In the genomic region with DNA sequence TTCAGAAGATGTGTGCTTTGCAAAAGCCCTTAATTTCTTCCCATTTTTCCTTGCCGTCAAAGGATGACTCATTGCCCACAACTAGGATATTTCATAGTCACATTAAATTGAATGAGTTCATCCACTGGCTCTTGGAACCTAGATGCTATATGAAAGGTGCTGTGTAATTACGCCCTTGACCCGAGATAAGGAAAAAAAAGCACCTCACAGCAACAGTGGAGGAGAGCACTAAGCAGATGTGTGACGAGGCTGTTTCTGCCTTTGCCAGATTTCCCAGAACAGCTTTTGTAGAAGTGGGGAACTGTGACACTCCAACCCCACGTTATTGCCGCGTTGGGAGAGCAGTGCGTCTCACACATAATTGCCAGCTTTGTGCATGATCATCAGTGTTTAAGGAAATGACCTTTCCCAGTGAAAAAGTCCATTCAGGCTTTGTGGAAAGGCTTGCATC, we compare ENCODE assay signal across 19 cellular contexts. TPM values are rescaled to one million over a fixed set of nuclear protein-coding genes. Genes with fewer than 3 reads are reported as not detected.
DNase-seq lines count a peak whose midpoint lies in the region; ATAC-seq and TF ChIP-seq lines count a peak whose summit lies in the region.
"Had no signal": no experiment of that assay in that cellular context is flagged by ENCODE, and none has a peak within 500 bp of the region (broad histone marks: within the 10 kb centered on the region; RNA-seq: fewer than 3 reads in every experiment).

No MANE protein-coding gene starts in this region.

- no peak overlapping the region for H3K9ac ChIP-seq in IMR-90 (ENCODE audit: low read depth, low read length)

- H4K5ac ChIP-seq in IMR-90 (ENCODE audit: low read depth, low read length): no peak overlapping the region

- H3K56ac ChIP-seq in IMR-90 (ENCODE audit: extremely low read depth, insufficient read depth, low read length): no peak overlapping the region

- H3K4ac ChIP-seq in IMR-90 (ENCODE audit: low read depth, low read length): no peak overlapping the region

- H3K4me3 Mint-ChIP-seq in mesothelial cell of epicardium: no peak overlapping the region
- H3K4me3 Mint-ChIP-seq in effector memory CD8-positive, alpha-beta T cell: no peak overlapping the region
- H3K4me3 Mint-ChIP-seq: activated CD8-positive, alpha-beta memory T cell treated with anti-CD3 and anti-CD28 coated beads, Interleukin-2, amount 10 ng/mL, durations not matched to agents 7 days and 5 days; brain had no signal

- peaks cover 6% of the 10 kb centered on the region for H3K27me3 ChIP-seq in IMR-90 (ENCODE audit: control insufficient read depth, insufficient read depth, low read length)

- H3K9me3 ChIP-seq in IMR-90 (ENCODE audit: control insufficient read depth, insufficient read depth, low read length): no peaks in the 10 kb centered on the region

- no peak overlapping the region for H3K14ac ChIP-seq in IMR-90 (replicated peaks; ENCODE audit: low read depth, low read length)

- peaks cover under 1% of the 10 kb centered on the region for H3K9me3 Mint-ChIP-seq in mesothelial cell of epicardium
- no peaks in the 10 kb centered on the region for H3K9me3 Mint-ChIP-seq in effector memory CD8-positive, alpha-beta T cell
- H3K9me3 Mint-ChIP-seq: brain had no signal

- dilution Hi-C loops in IMR-90 (cut with HindIII; ENCODE audit: low sequenced_read_pairs, unreplicated experiment): no loop called here

- no peak overlapping the region for H2AFZ ChIP-seq in IMR-90 (replicated peaks; ENCODE audit: low read length, poor library complexity)

- H3K36me3 Mint-ChIP-seq in mesothelial cell of epicardium: peaks cover 41% of the 10 kb centered on the region
- no peaks in the 10 kb centered on the region for H3K36me3 Mint-ChIP-seq in effector memory CD8-positive, alpha-beta T cell (ENCODE audit: insufficient read depth)
- H3K36me3 Mint-ChIP-seq: activated CD8-positive, alpha-beta memory T cell treated with anti-CD3 and anti-CD28 coated beads, Interleukin-2, amount 10 ng/mL, durations not matched to agents 7 days and 5 days; brain had no signal

- intact Hi-C loops in IMR-90 (cut with micrococcal nuclease): no loop called here

- no peak overlapping the region for H4K91ac ChIP-seq in IMR-90 (ENCODE audit: insufficient read depth, low read depth, low read length)

- no peaks in the 10 kb centered on the region; the same call in 1 of the 2 replicates for H4K20me1 ChIP-seq in IMR-90 (ENCODE audit: insufficient read depth, low read length)

- no peak for TF ChIP-seq POLR2A in IMR-90 (IDR thresholded peaks at IDR 0.05; ENCODE audit: low read depth, low read length)

- H3K23ac ChIP-seq in IMR-90 (ENCODE audit: low read depth, low read length): no peak overlapping the region

- no peak overlapping the region for H4K8ac ChIP-seq in IMR-90 (ENCODE audit: low read depth in 2 of 2, low read length in 2 of 2)

- H3K79me1 ChIP-seq in IMR-90 (ENCODE audit: low read depth in 1 of 2, low read length in 2 of 2): no peaks in the 10 kb centered on the region

- H3K27ac ChIP-seq in IMR-90 (ENCODE audit: insufficient read depth, low read length): no peak overlapping the region
- H3K27ac ChIP-seq: HL-60 had no signal

- no peak overlapping the region for H3K4me3 ChIP-seq in IMR-90 (ENCODE audit: insufficient read depth, low read depth, low read length)

- no peak overlapping the region for H3K27ac Mint-ChIP-seq in mesothelial cell of epicardium
- no peak overlapping the region for H3K27ac Mint-ChIP-seq in effector memory CD8-positive, alpha-beta T cell
- H3K27ac Mint-ChIP-seq: activated CD8-positive, alpha-beta memory T cell treated with anti-CD3 and anti-CD28 coated beads, Interleukin-2, amount 10 ng/mL, durations not matched to agents 7 days and 5 days had no signal

- in situ Hi-C loops in IMR-90 (cut with MboI; ENCODE audit: low sequenced_read_pairs): no loop called here

- no peak overlapping the region for H2BK5ac ChIP-seq in IMR-90 (ENCODE audit: low read depth, low read length, poor library complexity, severe bottlenecking)

- WGBS in IMR-90 (ENCODE audit: extremely low coverage in 2 of 2, insufficient read length in 1 of 2), 2 experiments: 93% methylated on average over 4 of the region's 8 CpGs; no CpG with 5 or more reads in 1 of the 2 experiments

- no TSS peak for BruUV-seq in IMR-90 (replicated peaks; lab: Mats Ljungman, UMichigan)

- H2AK9ac ChIP-seq in IMR-90 (replicated peaks; ENCODE audit: low read depth, low read length, poor library complexity): no peak overlapping the region

- H3K36me3 ChIP-seq in IMR-90 (ENCODE audit: control insufficient read depth, insufficient read depth, low read length): no peaks in the 10 kb centered on the region

- no peaks in the 10 kb centered on the region for H3K9me1 ChIP-seq in IMR-90 (ENCODE audit: insufficient read depth, low read length)

- no peak overlapping the region for H2BK20ac ChIP-seq in IMR-90 (ENCODE audit: low read depth, low read length)

- H2BK15ac ChIP-seq in IMR-90 (ENCODE audit: low read depth, low read length): no peak overlapping the region

- H3K18ac ChIP-seq in IMR-90 (ENCODE audit: low read depth, low read length): no peak overlapping the region

- no peak overlapping the region for H2AK5ac ChIP-seq in IMR-90 (ENCODE audit: low read depth, low read length)

- no peak for ATAC-seq in IMR-90 (ENCODE audit: low read depth)
- no peak for ATAC-seq in effector memory CD8-positive, alpha-beta T cell (replicated peaks)
- ATAC-seq: activated CD8-positive, alpha-beta memory T cell treated with anti-CD3 and anti-CD28 coated beads, Interleukin-2, amount 10 ng/mL, durations not matched to agents 7 days and 5 days had no signal

- no peak for TF ChIP-seq CTCF in IMR-90 (conservative IDR thresholded peaks at IDR 0.05; ENCODE audit: low read depth, low read length)
- no peak for TF ChIP-seq CTCF in mesothelial cell of epicardium (IDR thresholded peaks at IDR 0.05; ENCODE audit: unreplicated experiment)

- CTCF ChIA-PET in IMR-90 (lab: Yijun Ruan, JAX): no interaction called here

- H3K4me1 ChIP-seq in IMR-90 (ENCODE audit: control insufficient read depth, insufficient read depth, low read length): no peaks in the 10 kb centered on the region

- H3K27me3 Mint-ChIP-seq in mesothelial cell of epicardium (ENCODE audit: low read depth): no peaks in the 10 kb centered on the region
- peaks cover 46 to 51% of the 10 kb centered on the region in 2 donors for H3K27me3 Mint-ChIP-seq in effector memory CD8-positive, alpha-beta T cell
- H3K27me3 Mint-ChIP-seq: brain had no signal

- no peak for TF ChIP-seq RAD21 in IMR-90 (IDR thresholded peaks at IDR 0.05; ENCODE audit: low read length)

- no peak overlapping the region for H2BK120ac ChIP-seq in IMR-90 (ENCODE audit: low read depth, low read length)

- peaks cover 9% of the 10 kb centered on the region for H3K4me1 Mint-ChIP-seq in mesothelial cell of epicardium
- no peaks in the 10 kb centered on the region for H3K4me1 Mint-ChIP-seq in effector memory CD8-positive, alpha-beta T cell (ENCODE audit: low read depth in 2 of 2)

- DNase-seq in DMS79 (lab: John Stamatoyannopoulos, UW): peak; percentile 25
- DNase-seq in IMR-90: peak; percentile 45
- peak; percentile 63 for DNase-seq in amniotic epithelial cell (ENCODE audit: low read depth)
- DNase-seq in kidney tubule cell (ENCODE audit: low spot score): peak; percentile 13
- no peak for DNase-seq in mesothelial cell of epicardium (ENCODE audit: low spot score in 2 of 2, unreplicated experiment in 2 of 2)
- DNase-seq in effector memory CD8-positive, alpha-beta T cell: no peak
- no peak for DNase-seq in NCI-H774 (lab: John Stamatoyannopoulos, UW)
- no peak for DNase-seq in AML-193 (lab: John Stamatoyannopoulos, UW)
- DNase-seq: activated CD4-positive, CD25-positive, alpha-beta regulatory T cell; activated CD8-positive, alpha-beta memory T cell treated with anti-CD3 and anti-CD28 coated beads, Interleukin-2, amount 10 ng/mL, durations not matched to agents 7 days and 5 days; activated gamma-delta T cell treated with Interleukin-2 at 50 U/mL for 16 hours; DMS 273 treated with DMSO at 0.1 percent for 48 hours; effector memory CD4-positive, alpha-beta T cell; GOT3; NCI-H2171; posterior cingulate gyrus; stimulated activated CD4-positive, alpha-beta T cell treated with anti-CD3 and anti-CD28 coated beads, Interleukin-15, amount 100 ng/mL, for 24 hours had no signal

- H3K4me2 ChIP-seq in IMR-90 (ENCODE audit: low read depth, low read length): no peak overlapping the region

- POLR2A ChIA-PET in IMR-90 (lab: Charles Lee; ENCODE audit: unreplicated experiment): no interaction called here

TF ChIP-seq in IMR-90, 13 proteins besides CTCF, POLR2A, EP300 and RAD21:
- TF ChIP-seq RFX5 (IDR thresholded peaks at IDR 0.05; ENCODE audit: low read depth, low read length): no peak
- TF ChIP-seq CEBPB (IDR thresholded peaks at IDR 0.05; ENCODE audit: low read depth, low read length): peak; percentile 16; the same call in 1 of the 2 replicates

RNA-seq across cellular contexts. Expression of gene TMEM87B, which starts 33.3 kb away (rescaled TPM):
- 6.3 and 16.9 TPM in 2 replicates for total RNA-seq in IMR-90 (2012; rRNA removed)
- 8.8 and 12.5 TPM in 2 replicates for polyA plus RNA-seq in IMR-90 (2012; rRNA removed)
- polyA plus RNA-seq in IMR-90 (2012; cell fraction: cytosol; rRNA removed): 2.8 and 3.4 TPM in 2 replicates
- 7.8 and 22.3 TPM in 2 replicates for polyA plus RNA-seq in IMR-90 (2012; cell fraction: nucleus; rRNA removed; ENCODE audit: low replicate concordance)
- total RNA-seq in mesothelial cell of epicardium: 19.4 to 22.8 TPM (median 20.0 TPM) in 3 replicates

Comparison
In these comparisons a context has a peak if more than half of its experiments do, and no peak if none do; other contexts are left out.
1. DNase-seq: peak in DMS79 (single experiment), IMR-90 (single experiment), amniotic epithelial cell (single experiment) and kidney tubule cell (single experiment); none in mesothelial cell of epicardium (0 of 2), effector memory CD8-positive, alpha-beta T cell (0 of 3), NCI-H774 (single experiment) and AML-193 (0 of 2).